1 cellular context compared by ENCODE assay signal in genomic region chr6:163398796-163399195, GRCh38.
TF ChIP-seq lines count a peak whose summit lies in the region.

No MANE protein-coding gene starts in this region.

TF ChIP-seq in K562, 482 proteins besides CTCF, POLR2A, EP300 and RAD21 (continued from another document):
- TF ChIP-seq MGA (IDR thresholded peaks at IDR 0.05), result peak; percentile 54
- no peak for TF ChIP-seq RBFOX2 (IDR thresholded peaks at IDR 0.05; ENCODE audit: low read depth, low read length)
